29 cellular contexts compared by ENCODE assay signal in genomic region chr4:75639124-75639695, GRCh38. TPM values are rescaled to one million over a fixed set of nuclear protein-coding genes. Genes with fewer than 3 reads are reported as not detected.
DNase-seq lines count a peak whose midpoint lies in the region; ATAC-seq and TF ChIP-seq lines count a peak whose summit lies in the region.
"Had no signal": no experiment of that assay in that cellular context is flagged by ENCODE, and none has a peak within 500 bp of the region (broad histone marks: within the 10 kb centered on the region; RNA-seq: fewer than 3 reads in every experiment).

No MANE protein-coding gene starts in this region.

- H3K27ac ChIP-seq in left lung (peak overlapping the region; percentile 13 to 34), upper lobe of right lung (peak overlapping the region; percentile 12)
- H3K27ac ChIP-seq: A549, GM23248, stomach, tibial nerve had no signal

- H3K27me3 ChIP-seq in left lung, result no peaks in the 10 kb centered on the region
- no peaks in the 10 kb centered on the region for H3K27me3 ChIP-seq in upper lobe of right lung
- H3K27me3 ChIP-seq: BE2C, MG63, stomach, tibial nerve had no signal

- no peak overlapping the region for H3K4me3 Mint-ChIP-seq in activated naive CD4-positive, alpha-beta T cell treated with anti-CD3 and anti-CD28 coated beads, Interleukin-2, amount 10 ng/mL, durations not matched to agents 7 days and 5 days
- H3K4me3 Mint-ChIP-seq in activated CD8-positive, alpha-beta T cell treated with anti-CD3 and anti-CD28 coated beads, Interleukin-2, amount 10 ng/mL, durations not matched to agents 7 days and 5 days, result no peak overlapping the region
- no peak overlapping the region for H3K4me3 Mint-ChIP-seq in glutamatergic neuron (ENCODE audit: unreplicated experiment)
- H3K4me3 Mint-ChIP-seq: activated B cell treated with CpG ODN at 0.5 μM for 24 hours; activated naive CD4-positive, alpha-beta T cell treated with anti-CD3 and anti-CD28 coated beads, Interleukin-2, amount 50 U/mL, for 24 hours; activated T-cell treated with anti-CD3 and anti-CD28 coated beads, Interleukin-2, amount 50 U/mL, for 24 hours; IgD-negative memory B cell; memory B cell had no signal

- peak overlapping the region; percentile 6 for H3K27ac Mint-ChIP-seq in activated naive CD4-positive, alpha-beta T cell treated with anti-CD3 and anti-CD28 coated beads, Interleukin-2, amount 10 ng/mL, durations not matched to agents 7 days and 5 days
- no peak overlapping the region for H3K27ac Mint-ChIP-seq in activated CD8-positive, alpha-beta T cell treated with anti-CD3 and anti-CD28 coated beads, Interleukin-2, amount 10 ng/mL, durations not matched to agents 7 days and 5 days
- no peak overlapping the region for H3K27ac Mint-ChIP-seq in glutamatergic neuron (ENCODE audit: unreplicated experiment)
- H3K27ac Mint-ChIP-seq: activated B cell treated with CpG ODN at 0.5 μM for 24 hours, IgD-negative memory B cell, memory B cell had no signal

- no peak for TF ChIP-seq CTCF in left lung (IDR thresholded peaks at IDR 0.05)
- no peak for TF ChIP-seq CTCF in upper lobe of right lung (IDR thresholded peaks at IDR 0.05)
- TF ChIP-seq CTCF in glutamatergic neuron (IDR thresholded peaks at IDR 0.05; ENCODE audit: partially characterized antibody, unreplicated experiment), result no peak

- H3K9me3 ChIP-seq in left lung, result no peaks in the 10 kb centered on the region
- no peaks in the 10 kb centered on the region for H3K9me3 ChIP-seq in upper lobe of right lung
- H3K9me3 ChIP-seq: A549, BE2C, MG63, stomach, tibial nerve had no signal

- no peak for DNase-seq in activated naive CD4-positive, alpha-beta T cell treated with anti-CD3 and anti-CD28 coated beads, Interleukin-2, amount 10 ng/mL, durations not matched to agents 7 days and 5 days
- no peak for DNase-seq in activated naive CD4-positive, alpha-beta T cell treated with anti-CD3 and anti-CD28 coated beads, Interleukin-2, amount 50 U/mL, for 16 hours
- DNase-seq in activated CD8-positive, alpha-beta T cell treated with anti-CD3 and anti-CD28 coated beads, Interleukin-2, amount 10 ng/mL, durations not matched to agents 7 days and 5 days, result no peak
- DNase-seq in left lung, result peak in 1 of 2 donors; percentile 56
- peak; percentile 81 for DNase-seq in upper lobe of right lung
- DNase-seq in glutamatergic neuron, result no peak
- DNase-seq in COLO829 (ENCODE audit: low spot score), result no peak
- no peak for DNase-seq in NCI-H1105 treated with DMSO at 0.1 percent for 48 hours (lab: John Stamatoyannopoulos, UW)
- DNase-seq: activated B cell treated with CpG ODN at 0.5 μM for 24 hours; activated CD4-positive, alpha-beta T cell treated with anti-CD3 and anti-CD28 coated beads, Interleukin-2, amount 50 U/mL, for 48 hours; activated T-cell treated with anti-CD3 and anti-CD28 coated beads, Interleukin-2, amount 50 U/mL, for 24 hours; BE2C; effector CD4-positive, alpha-beta T cell; erythroblast; GM23248; islet precursor cell; MG63; NCI-H146; NCI-H2171 treated with DMSO at 0.1 percent for 48 hours; NCI-H526 treated with DMSO at 0.1 percent for 48 hours; RPMI8226; stimulated activated CD4-positive, alpha-beta T cell treated with anti-CD3 and anti-CD28 coated beads, Interleukin-4, amount 100 ng/mL, for 24 hours; stomach had no signal

- H3K4me3 ChIP-seq in left lung (no peak overlapping the region), upper lobe of right lung (no peak overlapping the region)
- H3K4me3 ChIP-seq: A549, GM23248, MG63, stomach, tibial nerve had no signal

- peaks cover 37% of the 10 kb centered on the region for H3K36me3 Mint-ChIP-seq in activated naive CD4-positive, alpha-beta T cell treated with anti-CD3 and anti-CD28 coated beads, Interleukin-2, amount 10 ng/mL, durations not matched to agents 7 days and 5 days
- H3K36me3 Mint-ChIP-seq in activated CD8-positive, alpha-beta T cell treated with anti-CD3 and anti-CD28 coated beads, Interleukin-2, amount 10 ng/mL, durations not matched to agents 7 days and 5 days (ENCODE audit: low read depth), result peaks cover 26% of the 10 kb centered on the region
- H3K36me3 Mint-ChIP-seq in glutamatergic neuron (ENCODE audit: unreplicated experiment), result no peaks in the 10 kb centered on the region
- H3K36me3 Mint-ChIP-seq: IgD-negative memory B cell had no signal

- CTCF ChIA-PET in activated naive CD4-positive, alpha-beta T cell treated with anti-CD3 and anti-CD28 coated beads, Interleukin-2, amount 10 ng/mL, durations not matched to agents 7 days and 5 days (lab: Charles Lee), result interaction anchor here (1.0 kb wide), 1 partner anchor 84 kb away, joined by 3 read pairs; no protein-coding TSS in a partner anchor
- CTCF ChIA-PET in activated CD8-positive, alpha-beta T cell treated with anti-CD3 and anti-CD28 coated beads, Interleukin-2, amount 10 ng/mL, durations not matched to agents 7 days and 5 days (lab: Charles Lee), result interaction anchor here (0.8 to 1.1 kb wide), 2 partner anchors 8 to 85 kb away, joined by 3 read pairs; partner anchors contain the start of gene USO1

- peak; percentile 23 for ATAC-seq in activated CD8-positive, alpha-beta T cell treated with anti-CD3 and anti-CD28 coated beads, Interleukin-2, amount 10 ng/mL, durations not matched to agents 7 days and 5 days
- peak; percentile 89 for ATAC-seq in left lung
- peak; percentile 87 for ATAC-seq in upper lobe of right lung
- ATAC-seq: A549, SK-N-SH treated with all-trans-retinoic acid at 6 μM for 48 hours had no signal

- intact Hi-C loops in left lung (cut with DNase I) (no loop called here), upper lobe of right lung (cut with DNase I) (no loop called here)

- H3K4me1 ChIP-seq in left lung (peaks cover 5 to 10% of the 10 kb centered on the region in 2 donors), upper lobe of right lung (peaks cover 11% of the 10 kb centered on the region)
- H3K4me1 ChIP-seq: A549, BE2C, tibial nerve had no signal

- H3K9me3 Mint-ChIP-seq in activated naive CD4-positive, alpha-beta T cell treated with anti-CD3 and anti-CD28 coated beads, Interleukin-2, amount 10 ng/mL, durations not matched to agents 7 days and 5 days, result no peaks in the 10 kb centered on the region
- H3K9me3 Mint-ChIP-seq in activated CD8-positive, alpha-beta T cell treated with anti-CD3 and anti-CD28 coated beads, Interleukin-2, amount 10 ng/mL, durations not matched to agents 7 days and 5 days (ENCODE audit: insufficient read depth), result no peaks in the 10 kb centered on the region
- H3K9me3 Mint-ChIP-seq in glutamatergic neuron (ENCODE audit: unreplicated experiment), result no peaks in the 10 kb centered on the region
- H3K9me3 Mint-ChIP-seq: activated B cell treated with CpG ODN at 0.5 μM for 24 hours; activated naive CD4-positive, alpha-beta T cell treated with anti-CD3 and anti-CD28 coated beads, Interleukin-2, amount 50 U/mL, for 24 hours; activated T-cell treated with anti-CD3 and anti-CD28 coated beads, Interleukin-2, amount 50 U/mL, for 24 hours; IgD-negative memory B cell; memory B cell had no signal

- H3K4me1 Mint-ChIP-seq in activated naive CD4-positive, alpha-beta T cell treated with anti-CD3 and anti-CD28 coated beads, Interleukin-2, amount 10 ng/mL, durations not matched to agents 7 days and 5 days, result peaks cover 2% of the 10 kb centered on the region
- peaks cover 5% of the 10 kb centered on the region for H3K4me1 Mint-ChIP-seq in activated CD8-positive, alpha-beta T cell treated with anti-CD3 and anti-CD28 coated beads, Interleukin-2, amount 10 ng/mL, durations not matched to agents 7 days and 5 days (ENCODE audit: low read depth)
- no peaks in the 10 kb centered on the region for H3K4me1 Mint-ChIP-seq in glutamatergic neuron (ENCODE audit: low read depth, unreplicated experiment)

- POLR2A ChIA-PET in activated CD8-positive, alpha-beta T cell treated with anti-CD3 and anti-CD28 coated beads, Interleukin-2, amount 10 ng/mL, durations not matched to agents 7 days and 5 days (lab: Charles Lee), result no interaction called here

- H3K36me3 ChIP-seq in left lung (peaks cover 0 to 7% of the 10 kb centered on the region in 2 donors), upper lobe of right lung (peaks cover 4% of the 10 kb centered on the region)
- H3K36me3 ChIP-seq: MG63 had no signal

- H3K27me3 Mint-ChIP-seq in activated naive CD4-positive, alpha-beta T cell treated with anti-CD3 and anti-CD28 coated beads, Interleukin-2, amount 10 ng/mL, durations not matched to agents 7 days and 5 days, result no peaks in the 10 kb centered on the region
- peaks cover 2% of the 10 kb centered on the region for H3K27me3 Mint-ChIP-seq in activated CD8-positive, alpha-beta T cell treated with anti-CD3 and anti-CD28 coated beads, Interleukin-2, amount 10 ng/mL, durations not matched to agents 7 days and 5 days (ENCODE audit: low read depth)
- H3K27me3 Mint-ChIP-seq in glutamatergic neuron (ENCODE audit: unreplicated experiment), result no peaks in the 10 kb centered on the region
- H3K27me3 Mint-ChIP-seq: activated B cell treated with CpG ODN at 0.5 μM for 24 hours; activated naive CD4-positive, alpha-beta T cell treated with anti-CD3 and anti-CD28 coated beads, Interleukin-2, amount 50 U/mL, for 24 hours; activated T-cell treated with anti-CD3 and anti-CD28 coated beads, Interleukin-2, amount 50 U/mL, for 24 hours; IgD-negative memory B cell; memory B cell had no signal

RNA-seq across cellular contexts. Expression of gene CDKL2, which starts 8.9 kb away (rescaled TPM):
- under 1 TPM; 0.45 to 0.60 TPM for total RNA-seq in activated CD8-positive, alpha-beta T cell treated with anti-CD3 and anti-CD28 coated beads, Interleukin-2, amount 10 ng/mL, durations not matched to agents 7 days and 5 days
- total RNA-seq in left lung, result 10 to 100 TPM; 12.5 to 22.6 TPM
- total RNA-seq in upper lobe of right lung, result 20.6 TPM
- total RNA-seq in glutamatergic neuron (ENCODE audit: unreplicated experiment), result 1.6 TPM
- total RNA-seq: activated B cell treated with CpG ODN at 0.5 μM for 24 hours, GM23248 had no signal

RNA-seq across cellular contexts. Expression of gene G3BP2, which starts 34.0 kb away (rescaled TPM):
- 100 to 1,000 TPM; 173 to 178 TPM for total RNA-seq in activated CD8-positive, alpha-beta T cell treated with anti-CD3 and anti-CD28 coated beads, Interleukin-2, amount 10 ng/mL, durations not matched to agents 7 days and 5 days
- total RNA-seq in left lung, result 100 to 1,000 TPM; 105 to 119 TPM
- total RNA-seq in upper lobe of right lung, result 102 TPM
- total RNA-seq in glutamatergic neuron (ENCODE audit: unreplicated experiment), result 245 TPM

Comparison
In these comparisons a context has a peak if more than half of its experiments do, and no peak if none do; other contexts are left out.
1. ATAC-seq: peak in every context shown above with its lines; median percentile 89 in left lung; 87 in upper lobe of right lung; 23 in activated CD8-positive, alpha-beta T cell treated with anti-CD3 and anti-CD28 coated beads, Interleukin-2, amount 10 ng/mL, durations not matched to agents 7 days and 5 days.